In genomic region chr1:121558514-121558913, GRCh38 we compare ENCODE assay signal across 1 cellular context.
TF ChIP-seq lines count a peak whose summit lies in the region.

No MANE protein-coding gene starts in this region.

TF ChIP-seq in GM23338, 12 proteins besides CTCF, POLR2A, EP300 and RAD21 (continued from another document):
- no peak for TF ChIP-seq ETS1 (IDR thresholded peaks at IDR 0.05)
